1 cellular context compared by ENCODE assay signal in the genomic region with DNA sequence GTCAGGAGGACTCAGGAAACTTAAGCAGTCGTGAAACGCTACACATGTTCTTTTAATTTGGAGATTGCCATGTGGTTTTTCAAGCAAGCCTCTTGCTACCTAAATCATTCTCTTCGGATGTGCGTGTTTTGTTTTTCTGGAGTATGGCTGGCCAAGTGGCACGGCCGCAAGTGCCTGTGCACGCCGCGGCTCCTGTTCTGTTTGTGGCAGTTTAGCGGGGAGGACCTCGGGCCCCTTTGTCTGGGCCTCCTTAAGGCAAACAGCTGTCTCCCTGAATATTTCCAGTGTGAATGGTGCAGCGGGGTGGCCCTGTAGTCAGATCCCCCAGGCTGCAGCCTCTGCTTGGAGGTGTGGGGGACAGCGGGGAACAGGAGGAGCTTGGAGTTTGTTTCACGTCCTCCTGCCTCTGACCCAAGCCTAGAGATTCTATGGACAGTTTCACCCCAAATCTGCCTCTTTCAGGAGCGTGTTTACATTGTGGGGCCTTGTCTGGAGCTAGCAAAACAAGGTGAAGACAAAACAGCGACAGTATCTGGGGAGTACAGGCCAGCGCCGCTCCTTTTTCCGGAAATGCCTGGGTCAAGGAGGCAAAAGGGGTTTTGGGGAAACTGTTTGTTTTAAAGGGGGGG.
TF ChIP-seq lines count a peak whose summit lies in the region.

No MANE protein-coding gene starts in this region.

TF ChIP-seq in HCT116, 20 proteins besides CTCF, POLR2A, EP300 and RAD21 (continued from another document):
- TF ChIP-seq, protein P1, sequence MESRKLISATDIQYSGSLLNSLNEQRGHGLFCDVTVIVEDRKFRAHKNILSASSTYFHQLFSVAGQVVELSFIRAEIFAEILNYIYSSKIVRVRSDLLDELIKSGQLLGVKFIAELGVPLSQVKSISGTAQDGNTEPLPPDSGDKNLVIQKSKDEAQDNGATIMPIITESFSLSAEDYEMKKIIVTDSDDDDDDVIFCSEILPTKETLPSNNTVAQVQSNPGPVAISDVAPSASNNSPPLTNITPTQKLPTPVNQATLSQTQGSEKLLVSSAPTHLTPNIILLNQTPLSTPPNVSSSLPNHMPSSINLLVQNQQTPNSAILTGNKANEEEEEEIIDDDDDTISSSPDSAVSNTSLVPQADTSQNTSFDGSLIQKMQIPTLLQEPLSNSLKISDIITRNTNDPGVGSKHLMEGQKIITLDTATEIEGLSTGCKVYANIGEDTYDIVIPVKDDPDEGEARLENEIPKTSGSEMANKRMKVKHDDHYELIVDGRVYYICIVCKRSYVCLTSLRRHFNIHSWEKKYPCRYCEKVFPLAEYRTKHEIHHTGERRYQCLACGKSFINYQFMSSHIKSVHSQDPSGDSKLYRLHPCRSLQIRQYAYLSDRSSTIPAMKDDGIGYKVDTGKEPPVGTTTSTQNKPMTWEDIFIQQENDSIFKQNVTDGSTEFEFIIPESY (IDR thresholded peaks at IDR 0.05; ENCODE audit: extremely low read depth, insufficient replicate concordance, low read length): no peak
- no peak for TF ChIP-seq EZH2 (IDR thresholded peaks at IDR 0.05)
- no peak for TF ChIP-seq JUND (IDR thresholded peaks at IDR 0.05)
- no peak for TF ChIP-seq SP1 (IDR thresholded peaks at IDR 0.05; ENCODE audit: low read depth)
- no peak for TF ChIP-seq EGR1 (IDR thresholded peaks at IDR 0.05; ENCODE audit: low read depth)
- no peak for TF ChIP-seq ZFX (IDR thresholded peaks at IDR 0.05)
- no peak for TF ChIP-seq TCF7L2 (IDR thresholded peaks at IDR 0.05; ENCODE audit: borderline replicate concordance, extremely low read depth, insufficient read depth, insufficient read length)
- TF ChIP-seq POLR2AphosphoS5 (IDR thresholded peaks at IDR 0.05; ENCODE audit: low read depth, low read length): no peak
- TF ChIP-seq, protein P2, sequence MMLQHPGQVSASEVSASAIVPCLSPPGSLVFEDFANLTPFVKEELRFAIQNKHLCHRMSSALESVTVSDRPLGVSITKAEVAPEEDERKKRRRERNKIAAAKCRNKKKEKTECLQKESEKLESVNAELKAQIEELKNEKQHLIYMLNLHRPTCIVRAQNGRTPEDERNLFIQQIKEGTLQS (IDR thresholded peaks at IDR 0.05): no peak
- no peak for TF ChIP-seq YY1 (IDR thresholded peaks at IDR 0.05; ENCODE audit: extremely low read depth, insufficient replicate concordance, low read depth, low read length)
- no peak for TF ChIP-seq CEBPB (IDR thresholded peaks at IDR 0.05; ENCODE audit: low read depth)
- TF ChIP-seq, protein P3, sequence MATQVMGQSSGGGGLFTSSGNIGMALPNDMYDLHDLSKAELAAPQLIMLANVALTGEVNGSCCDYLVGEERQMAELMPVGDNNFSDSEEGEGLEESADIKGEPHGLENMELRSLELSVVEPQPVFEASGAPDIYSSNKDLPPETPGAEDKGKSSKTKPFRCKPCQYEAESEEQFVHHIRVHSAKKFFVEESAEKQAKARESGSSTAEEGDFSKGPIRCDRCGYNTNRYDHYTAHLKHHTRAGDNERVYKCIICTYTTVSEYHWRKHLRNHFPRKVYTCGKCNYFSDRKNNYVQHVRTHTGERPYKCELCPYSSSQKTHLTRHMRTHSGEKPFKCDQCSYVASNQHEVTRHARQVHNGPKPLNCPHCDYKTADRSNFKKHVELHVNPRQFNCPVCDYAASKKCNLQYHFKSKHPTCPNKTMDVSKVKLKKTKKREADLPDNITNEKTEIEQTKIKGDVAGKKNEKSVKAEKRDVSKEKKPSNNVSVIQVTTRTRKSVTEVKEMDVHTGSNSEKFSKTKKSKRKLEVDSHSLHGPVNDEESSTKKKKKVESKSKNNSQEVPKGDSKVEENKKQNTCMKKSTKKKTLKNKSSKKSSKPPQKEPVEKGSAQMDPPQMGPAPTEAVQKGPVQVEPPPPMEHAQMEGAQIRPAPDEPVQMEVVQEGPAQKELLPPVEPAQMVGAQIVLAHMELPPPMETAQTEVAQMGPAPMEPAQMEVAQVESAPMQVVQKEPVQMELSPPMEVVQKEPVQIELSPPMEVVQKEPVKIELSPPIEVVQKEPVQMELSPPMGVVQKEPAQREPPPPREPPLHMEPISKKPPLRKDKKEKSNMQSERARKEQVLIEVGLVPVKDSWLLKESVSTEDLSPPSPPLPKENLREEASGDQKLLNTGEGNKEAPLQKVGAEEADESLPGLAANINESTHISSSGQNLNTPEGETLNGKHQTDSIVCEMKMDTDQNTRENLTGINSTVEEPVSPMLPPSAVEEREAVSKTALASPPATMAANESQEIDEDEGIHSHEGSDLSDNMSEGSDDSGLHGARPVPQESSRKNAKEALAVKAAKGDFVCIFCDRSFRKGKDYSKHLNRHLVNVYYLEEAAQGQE (IDR thresholded peaks at IDR 0.05; ENCODE audit: low read depth): no peak
- no peak for TF ChIP-seq SIN3A (IDR thresholded peaks at IDR 0.05; ENCODE audit: low read depth)
- no peak for TF ChIP-seq ZNF274 (IDR thresholded peaks at IDR 0.05; ENCODE audit: low read depth, low read length)
- TF ChIP-seq EZH2phosphoT487 (IDR thresholded peaks at IDR 0.05; ENCODE audit: borderline replicate concordance): no peak
- no peak for TF ChIP-seq FOSL1 (IDR thresholded peaks at IDR 0.05; ENCODE audit: low read depth)
- TF ChIP-seq, protein P4, sequence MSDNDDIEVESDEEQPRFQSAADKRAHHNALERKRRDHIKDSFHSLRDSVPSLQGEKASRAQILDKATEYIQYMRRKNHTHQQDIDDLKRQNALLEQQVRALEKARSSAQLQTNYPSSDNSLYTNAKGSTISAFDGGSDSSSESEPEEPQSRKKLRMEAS (IDR thresholded peaks at IDR 0.05): no peak
- no peak for TF ChIP-seq SRF (IDR thresholded peaks at IDR 0.05; ENCODE audit: low read depth)
- no peak for TF ChIP-seq CBX3 (IDR thresholded peaks at IDR 0.05; ENCODE audit: low read depth)
